9 cellular contexts compared by ENCODE assay signal in genomic region chr7:31811650-31812461, GRCh38.
A peak's percentile ranks its signal among the peaks of the same experiment; 100 is the strongest.
DNase-seq lines count a peak whose midpoint lies in the region; ATAC-seq and TF ChIP-seq lines count a peak whose summit lies in the region.
"Had no signal": no experiment of that assay in that cellular context is flagged by ENCODE, and none has a peak within 500 bp of the region (broad histone marks: within the 10 kb centered on the region; RNA-seq: fewer than 3 reads in every experiment).

No MANE protein-coding gene starts in this region.

- H4K20me1 ChIP-seq in PC-3 (ENCODE audit: low read length) = no peaks in the 10 kb centered on the region

- no peak overlapping the region for H2AFZ ChIP-seq in PC-3 (ENCODE audit: low read length)

- no TSS peak for BruUV-seq in PC-3 (replicated peaks; lab: Mats Ljungman, UMichigan)

- CTCF ChIA-PET in PC-3 (lab: Charles Lee) = no interaction called here

- no peaks in the 10 kb centered on the region for H3K9me2 ChIP-seq in PC-3 (replicated peaks; ENCODE audit: low read length)

- no peaks in the 10 kb centered on the region for H3K27me3 ChIP-seq in PC-3 (ENCODE audit: low read length)
- no peaks in the 10 kb centered on the region for H3K27me3 ChIP-seq in vagina
- H3K27me3 ChIP-seq: tibial nerve had no signal

- peaks cover 46% of the 10 kb centered on the region for H3K79me2 ChIP-seq in PC-3 (ENCODE audit: low read length)

- TF ChIP-seq POLR2A in vagina (IDR thresholded peaks at IDR 0.05) = no peak
- TF ChIP-seq POLR2A in lower leg skin (IDR thresholded peaks at IDR 0.05) = no peak

- TF ChIP-seq CTCF in PC-3 (conservative IDR thresholded peaks at IDR 0.05; ENCODE audit: low read depth, low read length) (no peak), vagina (IDR thresholded peaks at IDR 0.05) (no peak), lower leg skin (IDR thresholded peaks at IDR 0.05) (no peak)

- 0 out of 2 replicates have a peak overlapping the region, but pooled peaks have one; percentile 10 for H3K4me2 ChIP-seq in PC-3 (ENCODE audit: low read length)

- H3K4me1 ChIP-seq in PC-3 (ENCODE audit: insufficient read depth, low read length) (peaks cover 49% of the 10 kb centered on the region), vagina (no peaks in the 10 kb centered on the region)
- H3K4me1 ChIP-seq: tibial nerve had no signal

- H3K9ac ChIP-seq in PC-3 (ENCODE audit: low read length) = no peak overlapping the region

- WGBS in lower leg skin, 2 donors = 21 to 23% methylated on average over 3 of the region's 3 CpGs

- POLR2A ChIA-PET in PC-3 (lab: Charles Lee; ENCODE audit: unreplicated experiment) = interaction anchor here (0.6 kb wide), 1 partner anchor 397 kb away, joined by 3 read pairs; no protein-coding TSS in a partner anchor

- peaks cover 4% of the 10 kb centered on the region for H3F3A ChIP-seq in PC-3 (ENCODE audit: low read length, unreplicated experiment)

- H3K4me3 ChIP-seq in PC-3 (ENCODE audit: low read length) (no peak overlapping the region), vagina (no peak overlapping the region), lower leg skin (ENCODE audit: low read depth, poor library complexity, severe bottlenecking) (no peak overlapping the region)
- H3K4me3 ChIP-seq: tibial nerve had no signal

- H3K27ac ChIP-seq in PC-3 (ENCODE audit: low read length) (peak overlapping the region; percentile 34), vagina (no peak overlapping the region)

- ATAC-seq in PC-3 (no peak), HG02840 (IDR thresholded peaks at IDR 0.05; ENCODE audit: low FRiP score, unreplicated experiment) (no peak)

- H3K36me3 ChIP-seq in PC-3 (ENCODE audit: low read depth, low read length) (peaks cover 7% of the 10 kb centered on the region; the same call in 1 of the 2 replicates), vagina (no peaks in the 10 kb centered on the region)

- intact Hi-C loops in PC-3 (cut with micrococcal nuclease) (loop anchor here (5.0 kb wide), 1 partner anchor 125 kb away; no protein-coding TSS in a partner anchor), vagina (cut with DNase I) (no loop called here), lower leg skin (cut with DNase I; ENCODE audit: low total_unique reads) (no loop called here)

- DNase-seq in ELR (ENCODE audit: low read depth) (peak; percentile 77), HCEC 1CT (peak; percentile 79), PC-3 (peak; percentile 21), left kidney (ENCODE audit: low read depth, low spot score) (peak; percentile 74), vagina (ENCODE audit: extremely low spot score in 2 of 2) (no peak), lower leg skin (ENCODE audit: low spot score in 2 of 2) (no peak), NCI-H526 treated with DMSO at 0.1 percent for 48 hours (lab: John Stamatoyannopoulos, UW) (no peak)

- H3K9me3 ChIP-seq in PC-3 (ENCODE audit: low read length) (no peaks in the 10 kb centered on the region), vagina (no peaks in the 10 kb centered on the region)
- H3K9me3 ChIP-seq: tibial nerve had no signal

Comparison
In these comparisons a context has a peak if more than half of its experiments do, and no peak if none do; other contexts are left out.
1. DNase-seq: peak in ELR (single experiment), HCEC 1CT (single experiment), PC-3 (single experiment) and left kidney (single experiment); none in vagina (0 of 2), lower leg skin (0 of 2) and NCI-H526 treated with DMSO at 0.1 percent for 48 hours (single experiment).